33 cellular contexts compared by ENCODE assay signal in the genomic region with DNA sequence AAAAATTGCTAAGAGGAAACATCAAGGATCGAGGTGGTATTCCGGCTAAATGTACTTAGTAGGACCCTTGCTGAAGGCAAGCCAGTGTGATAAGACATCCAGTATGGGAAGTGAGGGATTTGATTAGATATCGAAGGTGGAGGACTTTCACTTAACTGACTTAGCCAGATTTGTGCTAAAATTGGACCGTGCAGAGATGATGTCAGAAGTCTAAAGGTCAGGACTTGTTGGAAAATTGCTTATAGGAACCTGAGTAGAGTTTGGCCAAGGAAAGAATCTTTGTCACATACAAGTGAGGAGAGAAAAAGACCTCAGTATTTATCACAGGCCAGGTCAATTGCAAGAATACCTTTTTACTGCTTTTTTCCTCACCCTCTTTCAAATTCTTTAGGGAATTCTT. TPM values are rescaled to one million over a fixed set of nuclear protein-coding genes. Genes with fewer than 3 reads are reported as not detected.
"Had no signal": no experiment of that assay in that cellular context is flagged by ENCODE, and none has a peak within 500 bp of the region (broad histone marks: within the 10 kb centered on the region; RNA-seq: fewer than 3 reads in every experiment).

No MANE protein-coding gene starts in this region.

- H3K9me3 ChIP-seq: esophagus squamous epithelium had no signal

- H3K27me3 ChIP-seq: esophagus squamous epithelium had no signal

- H3K27ac ChIP-seq: epithelial cell of prostate, esophagus squamous epithelium had no signal

- DNase-seq: activated CD4-positive, alpha-beta memory T cell treated with anti-CD3 and anti-CD28 coated beads, Interleukin-2, amount 10 ng/mL, durations not matched to agents 7 days and 5 days; activated CD4-positive, alpha-beta T cell treated with anti-CD3 and anti-CD28 coated beads for 4 hours; activated CD4-positive, alpha-beta T cell treated with anti-CD3 and anti-CD28 coated beads, Interleukin-2, amount 10 ng/mL, durations not matched to agents 7 days and 5 days; activated CD4-positive, alpha-beta T cell treated with anti-CD3 and anti-CD28 coated beads, Interleukin-2, amount 50 U/mL, for 4 hours; activated CD4-positive, CD25-positive, alpha-beta regulatory T cell; activated CD4-positive, CD25-positive, alpha-beta regulatory T cell treated with anti-CD3 and anti-CD28 coated beads, Interleukin-2, amount 50 U/mL, for 72 hours; activated CD8-positive, alpha-beta memory T cell treated with anti-CD3 and anti-CD28 coated beads, Interleukin-2, amount 50 U/mL, for 48 hours; activated effector memory CD4-positive, alpha-beta T cell treated with Interleukin-2 at 50 U/mL for 16 hours; activated gamma-delta T cell treated with Interleukin-2 at 50 U/mL for 16 hours; activated naive CD4-positive, alpha-beta T cell treated with anti-CD3 and anti-CD28 coated beads, Interleukin-2, amount 50 U/mL, for 16 hours; activated naive CD4-positive, alpha-beta T cell treated with Interleukin-2 at 50 U/mL for 16 hours; activated T-cell treated with anti-CD3 and anti-CD28 coated beads for 4 hours; activated T-cell treated with anti-CD3 and anti-CD28 coated beads, Interleukin-2, amount 50 U/mL, for 24 hours; activated T-cell treated with anti-CD3 and anti-CD28 coated beads, Interleukin-2, amount 50 U/mL, for 72 hours; amniotic stem cell; anterior cingulate cortex; caudate nucleus; effector CD8-positive, alpha-beta T cell; esophagus squamous epithelium; foreskin fibroblast; T-helper 2 cell had no signal

- H3K4me3 ChIP-seq: esophagus squamous epithelium had no signal

- ATAC-seq: activated T-cell treated with anti-CD3 and anti-CD28 coated beads, Interleukin-2, amount 50 U/mL, for 72 hours; activated T-helper 17 cell treated with anti-CD3 and anti-CD28 coated beads, Interleukin-2, amount 50 U/mL, for 72 hours had no signal

- H3K4me1 ChIP-seq: esophagus squamous epithelium had no signal

- FAIRE-seq: astrocyte, colon, endothelial cell of umbilical vein had no signal

- H3K36me3 ChIP-seq: esophagus squamous epithelium had no signal

RNA-seq across cellular contexts. Expression of a gene that starts 30.9 kb away (rescaled TPM):
- total RNA-seq: activated CD4-positive, alpha-beta memory T cell treated with anti-CD3 and anti-CD28 coated beads, Interleukin-2, amount 10 ng/mL, durations not matched to agents 7 days and 5 days; activated CD4-positive, alpha-beta T cell treated with anti-CD3 and anti-CD28 coated beads, Interleukin-2, amount 10 ng/mL, durations not matched to agents 7 days and 5 days; activated T-cell treated with anti-CD3 and anti-CD28 coated beads, Interleukin-2, amount 50 U/mL, for 72 hours; activated T-helper 17 cell treated with anti-CD3 and anti-CD28 coated beads, Interleukin-2, amount 50 U/mL, for 72 hours; astrocyte; chondrocyte; dermis microvascular lymphatic vessel endothelial cell; endothelial cell of umbilical vein; esophagus squamous epithelium; fibroblast of lung; frontal cortex; T-helper 1 cell treated with Interleukin-12 subunit alpha and Interleukin-12 subunit beta and Interleukin-4 antibody, amounts not matched to agents 30 ng/mL and 1 ng/mL, for 36 hours had no signal
- polyA plus RNA-seq: adipose tissue, endothelial cell of umbilical vein, esophagus, fibroblast of lung had no signal
